In genomic region chr17:7483238-7484066, GRCh38 we compare ENCODE assay signal across 8 cellular contexts. TPM values are rescaled to one million over a fixed set of nuclear protein-coding genes. Genes with fewer than 3 reads are reported as not detected.
DNase-seq lines count a peak whose midpoint lies in the region; FAIRE-seq and TF ChIP-seq lines count a peak whose summit lies in the region.

No MANE protein-coding gene starts in this region.

- no peaks in the 10 kb centered on the region for H3K9me3 Mint-ChIP-seq in activated naive CD4-positive, alpha-beta T cell treated with anti-CD3 and anti-CD28 coated beads for 36 hours

- H3K4me1 Mint-ChIP-seq in activated naive CD4-positive, alpha-beta T cell treated with anti-CD3 and anti-CD28 coated beads for 36 hours (ENCODE audit: low read depth), result peaks cover 66% of the 10 kb centered on the region

- DNase-seq in ELR (ENCODE audit: low read depth), result peak; percentile 94
- peak; percentile 72 for DNase-seq in HFF-Myc (ENCODE audit: extremely low read depth, low read depth)
- DNase-seq in NAMALWA (ENCODE audit: low spot score), result peak; percentile 89
- peak; percentile 90 to 91 for DNase-seq in SJSA1 (ENCODE audit: low read depth in 1 of 2, low spot score in 2 of 2)
- peak; percentile 97 for DNase-seq in activated naive CD4-positive, alpha-beta T cell treated with anti-CD3 and anti-CD28 coated beads for 36 hours
- peak; percentile 85 to 87 for DNase-seq in frontal cortex (ENCODE audit: low spot score in 2 of 2)

- H3K36me3 Mint-ChIP-seq in activated naive CD4-positive, alpha-beta T cell treated with anti-CD3 and anti-CD28 coated beads for 36 hours (ENCODE audit: low read depth), result peaks cover 22% of the 10 kb centered on the region

- H3K4me3 Mint-ChIP-seq in activated naive CD4-positive, alpha-beta T cell treated with anti-CD3 and anti-CD28 coated beads for 36 hours, result peak overlapping the region; percentile 93

- peak overlapping the region; percentile 98 to 100 for H3K9ac ChIP-seq in stomach smooth muscle (ENCODE audit: low read length in 2 of 2)

- peaks cover 43% of the 10 kb centered on the region for H3K4me1 ChIP-seq in SJSA1 (replicated peaks)
- H3K4me1 ChIP-seq in neuron (ENCODE audit: insufficient read depth, low read length), result peaks cover 35% of the 10 kb centered on the region
- peaks cover 42% of the 10 kb centered on the region for H3K4me1 ChIP-seq in stomach smooth muscle (ENCODE audit: control insufficient read depth, insufficient read depth, low read length)

- peak overlapping the region; percentile 30 for H2AFZ ChIP-seq in neuron (ENCODE audit: low read depth, low read length)

- peak overlapping the region; percentile 71 for H3K4me3 ChIP-seq in HFF-Myc (replicated peaks; ENCODE audit: low read depth, low read length)
- peak overlapping the region; percentile 56 for H3K4me3 ChIP-seq in SJSA1
- H3K4me3 ChIP-seq in neuron (ENCODE audit: low read length), result peak overlapping the region; percentile 81
- peak overlapping the region; percentile 73 to 94 for H3K4me3 ChIP-seq in stomach smooth muscle (ENCODE audit: low read length in 2 of 2)

- intact Hi-C loops in activated naive CD4-positive, alpha-beta T cell treated with anti-CD3 and anti-CD28 coated beads for 36 hours (cut with micrococcal nuclease), result loop anchor here (1.0 to 10.0 kb wide), 16 partner anchors 28 to 841 kb away; partner anchors contain the start of genes DVL2, ELP5, KDM6B and KIAA0753

- no peak for FAIRE-seq in frontal cortex (lab: Jason Lieb, UNC)

- H3K9me3 ChIP-seq in SJSA1 (replicated peaks) (no peaks in the 10 kb centered on the region), neuron (ENCODE audit: low read length) (no peaks in the 10 kb centered on the region), stomach smooth muscle (ENCODE audit: control insufficient read depth in 2 of 2, low read length in 2 of 2) (no peaks in the 10 kb centered on the region)

- H3K36me3 ChIP-seq in SJSA1 (peaks cover 25% of the 10 kb centered on the region), neuron (ENCODE audit: insufficient read depth, low read length) (peaks cover 11% of the 10 kb centered on the region), stomach smooth muscle (ENCODE audit: control insufficient read depth in 2 of 2, insufficient read depth in 2 of 2, low read length in 2 of 2) (no peaks in the 10 kb centered on the region)

- H3K27ac Mint-ChIP-seq in activated naive CD4-positive, alpha-beta T cell treated with anti-CD3 and anti-CD28 coated beads for 36 hours, result peak overlapping the region; percentile 100

- CTCF ChIA-PET in activated naive CD4-positive, alpha-beta T cell treated with anti-CD3 and anti-CD28 coated beads for 36 hours (lab: Charles Lee), result interaction anchor here (0.6 to 4.5 kb wide), 3 partner anchors 30 to 146 kb away, joined by 3 to 23 read pairs (median 4); partner anchors contain the start of gene TMEM102

- H3K27me3 ChIP-seq in SJSA1 (replicated peaks) (no peaks in the 10 kb centered on the region), neuron (ENCODE audit: insufficient read depth, low read length) (no peaks in the 10 kb centered on the region), stomach smooth muscle (ENCODE audit: control insufficient read depth in 1 of 2, insufficient read depth in 2 of 2, low read length in 2 of 2) (no peaks in the 10 kb centered on the region)

- H3K27me3 Mint-ChIP-seq in activated naive CD4-positive, alpha-beta T cell treated with anti-CD3 and anti-CD28 coated beads for 36 hours (ENCODE audit: low read depth), result no peaks in the 10 kb centered on the region

- no peak for TF ChIP-seq CTCF in HFF-Myc (IDR thresholded peaks at IDR 0.05; ENCODE audit: low read depth, low read length, missing control alignments)

- peak overlapping the region; percentile 100 for H3K27ac ChIP-seq in SJSA1
- peak overlapping the region; percentile 100 for H3K27ac ChIP-seq in stomach smooth muscle (ENCODE audit: low read length)

RNA-seq across cellular contexts. Expression of gene POLR2A, which starts 0.7 kb away (rescaled TPM):
- total RNA-seq in SJSA1 (2014; rRNA removed; shearing (Covaris generic)), result 17.5 and 29.3 TPM in 2 replicates
- total RNA-seq in activated naive CD4-positive, alpha-beta T cell treated with anti-CD3 and anti-CD28 coated beads for 36 hours, result 100 to 1,000 TPM; 204 to 205 TPM
- 33.0 TPM for total RNA-seq in frontal cortex

RNA-seq across cellular contexts. Expression of gene SLC35G6, which starts 2.2 kb away (rescaled TPM):
- not detected in 2 replicates for total RNA-seq in SJSA1 (2014; rRNA removed; shearing (Covaris generic))
- not detected for total RNA-seq in activated naive CD4-positive, alpha-beta T cell treated with anti-CD3 and anti-CD28 coated beads for 36 hours
- total RNA-seq in frontal cortex, result not detected

RNA-seq across cellular contexts. Expression of gene ZBTB4, which starts 4.0 kb away (rescaled TPM):
- total RNA-seq in SJSA1 (2014; rRNA removed; shearing (Covaris generic)), result 13.8 and 19.9 TPM in 2 replicates
- 1 to 10 TPM; 9.2 to 9.4 TPM for total RNA-seq in activated naive CD4-positive, alpha-beta T cell treated with anti-CD3 and anti-CD28 coated beads for 36 hours
- 11.8 TPM for total RNA-seq in frontal cortex

RNA-seq across cellular contexts. Expression of gene CHRNB1, which starts 38.6 kb away (rescaled TPM):
- 3.9 and 14.7 TPM in 2 replicates for total RNA-seq in SJSA1 (2014; rRNA removed; shearing (Covaris generic))
- 1 to 10 TPM; 5.1 to 5.9 TPM for total RNA-seq in activated naive CD4-positive, alpha-beta T cell treated with anti-CD3 and anti-CD28 coated beads for 36 hours
- total RNA-seq in frontal cortex, result 16.7 TPM

RNA-seq across cellular contexts. Expression of gene FGF11, which starts 44.1 kb away (rescaled TPM):
- not detected in 2 replicates for total RNA-seq in SJSA1 (2014; rRNA removed; shearing (Covaris generic))
- total RNA-seq in activated naive CD4-positive, alpha-beta T cell treated with anti-CD3 and anti-CD28 coated beads for 36 hours, result 1 to 10 TPM; 1.3 to 1.6 TPM
- 5.3 TPM for total RNA-seq in frontal cortex

Comparison
In these comparisons a context has a peak if more than half of its experiments do, and no peak if none do; other contexts are left out.
1. Peak in every context shown above with its lines: DNase-seq, H3K4me3 ChIP-seq and H3K27ac ChIP-seq.